In the genomic region with DNA sequence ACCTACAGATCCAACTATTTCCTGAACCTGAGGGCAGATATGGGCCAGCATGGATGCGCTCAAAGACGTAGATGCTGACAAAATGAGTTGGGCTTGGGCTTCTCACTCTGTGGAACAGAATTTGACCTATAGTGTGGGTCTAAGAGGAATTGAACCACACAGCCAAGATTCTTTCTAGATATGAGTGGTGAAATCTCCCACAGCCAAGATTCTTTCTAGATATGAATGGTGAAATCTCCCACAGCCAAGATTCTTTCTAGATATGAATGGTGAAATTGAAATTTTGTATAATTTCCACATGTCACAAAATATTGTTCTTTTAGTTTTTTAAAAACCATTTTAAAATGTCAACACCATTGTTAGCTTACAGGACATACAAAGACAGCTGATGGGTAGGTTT, we compare ENCODE assay signal across 25 cellular contexts.
DNase-seq lines count a peak whose midpoint lies in the region; ATAC-seq and TF ChIP-seq lines count a peak whose summit lies in the region.
"Had no signal": no experiment of that assay in that cellular context is flagged by ENCODE, and none has a peak within 500 bp of the region (broad histone marks: within the 10 kb centered on the region; RNA-seq: fewer than 3 reads in every experiment).

No MANE protein-coding gene starts in this region.

- peak; percentile 54 for ATAC-seq in GM18867 (IDR thresholded peaks at IDR 0.05; ENCODE audit: unreplicated experiment)
- ATAC-seq in HG02852 (IDR thresholded peaks at IDR 0.05; ENCODE audit: unreplicated experiment), result peak; percentile 81
- peak; percentile 70 for ATAC-seq in HG03521 (IDR thresholded peaks at IDR 0.05; ENCODE audit: unreplicated experiment)
- ATAC-seq: A549, gastroesophageal sphincter had no signal

- in situ Hi-C loops in brain microvascular endothelial cell (cut with HindIII; ENCODE audit: low pct_ligation_motif_present, low sequenced_read_pairs), result no loop called here

- TF ChIP-seq CTCF in GM12864 (IDR thresholded peaks at IDR 0.05; ENCODE audit: low read depth, low read length, missing control alignments), result no peak
- no peak for TF ChIP-seq CTCF in brain microvascular endothelial cell (IDR thresholded peaks at IDR 0.05; ENCODE audit: low read depth, low read length, missing control alignments)

- H3K4me3 ChIP-seq in GM12864 (ENCODE audit: low read depth, low read length) (no peak overlapping the region), brain microvascular endothelial cell (ENCODE audit: low read depth, low read length) (no peak overlapping the region)
- H3K4me3 ChIP-seq: A549, breast epithelium, gastroesophageal sphincter, Peyer's patch, right atrium auricular region, smooth muscle cell, tibial nerve had no signal

- H3K36me3 ChIP-seq in brain microvascular endothelial cell (replicated peaks), result no peaks in the 10 kb centered on the region
- H3K36me3 ChIP-seq: breast epithelium, Peyer's patch, right atrium auricular region had no signal

- no peak overlapping the region for H3K27ac ChIP-seq in brain microvascular endothelial cell
- H3K27ac ChIP-seq: A549, breast epithelium, gastroesophageal sphincter, Peyer's patch, right atrium auricular region, tibial nerve had no signal

- peak; percentile 4 for DNase-seq in GM12864 (ENCODE audit: low read depth)
- no peak for DNase-seq in DMS153 treated with DMSO at 0.1 percent for 48 hours (lab: John Stamatoyannopoulos, UW; ENCODE audit: unreplicated experiment)
- DNase-seq in activated CD8-positive, alpha-beta memory T cell treated with anti-CD3 and anti-CD28 coated beads, Interleukin-2, amount 50 U/mL, for 4 hours, result no peak
- DNase-seq in brain microvascular endothelial cell, result no peak
- DNase-seq in superior temporal gyrus (ENCODE audit: extremely low spot score), result no peak
- DNase-seq: activated CD4-positive, alpha-beta T cell treated with anti-CD3 and anti-CD28 coated beads, Interleukin-2, amount 50 U/mL, for 48 hours; activated CD4-positive, CD25-positive, alpha-beta regulatory T cell treated with anti-CD3 and anti-CD28 coated beads, Interleukin-2, amount 50 U/mL, for 72 hours; CD4-positive, alpha-beta T cell; Karpas-422; NCI-H1436 treated with DMSO at 0.1 percent for 48 hours; NCI-H2081 treated with DMSO at 0.1 percent for 48 hours; NCI-H69; Peyer's patch; posterior cingulate gyrus; SHP77 treated with DMSO at 0.1 percent for 48 hours; stimulated activated CD4-positive, alpha-beta T cell treated with anti-CD3 and anti-CD28 coated beads, Interleukin-1b, Interleukin-23, amount 100 ng/mL, for 48 hours had no signal

- no peaks in the 10 kb centered on the region for H3K27me3 ChIP-seq in brain microvascular endothelial cell (replicated peaks)
- H3K27me3 ChIP-seq: breast epithelium, gastroesophageal sphincter, Peyer's patch, right atrium auricular region, tibial nerve had no signal
